22 cellular contexts compared by ENCODE assay signal in the genomic region with DNA sequence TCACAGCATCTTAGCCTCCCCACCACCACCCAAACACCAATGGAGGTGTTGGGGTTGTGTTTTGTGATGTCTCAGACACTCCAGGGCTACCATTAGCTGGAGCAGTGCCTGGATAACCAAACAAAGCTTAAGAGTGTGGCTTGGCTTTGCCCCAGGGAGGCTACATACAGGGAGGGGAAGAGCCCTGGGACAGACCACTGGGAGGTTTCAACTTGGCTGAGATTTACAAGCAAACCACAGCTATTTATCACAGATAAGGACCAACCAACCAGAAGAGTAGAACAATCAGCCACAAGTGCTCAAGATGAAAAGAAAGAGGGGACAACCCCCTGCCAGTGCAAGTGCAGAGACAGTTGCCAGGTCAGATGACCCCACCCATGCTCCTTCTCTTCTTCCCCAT. TPM values are rescaled to one million over a fixed set of nuclear protein-coding genes. Genes with fewer than 3 reads are reported as not detected.
A peak's percentile ranks its signal among the peaks of the same experiment; 100 is the strongest.
DNase-seq lines count a peak whose midpoint lies in the region; ATAC-seq and TF ChIP-seq lines count a peak whose summit lies in the region.
"Had no signal": no experiment of that assay in that cellular context is flagged by ENCODE, and none has a peak within 500 bp of the region (broad histone marks: within the 10 kb centered on the region; RNA-seq: fewer than 3 reads in every experiment).

No MANE protein-coding gene starts in this region.

- in situ Hi-C loops in astrocyte of the spinal cord (cut with HindIII; ENCODE audit: low sequenced_read_pairs): no loop called here

- ATAC-seq in HG03175 (IDR thresholded peaks at IDR 0.05; ENCODE audit: unreplicated experiment): no peak
- no peak for ATAC-seq in GM21825 (IDR thresholded peaks at IDR 0.05; ENCODE audit: unreplicated experiment)
- ATAC-seq: GM23338, HCT116, HepG2, K562, Panc1 had no signal

- TF ChIP-seq CTCF in astrocyte of the spinal cord (IDR thresholded peaks at IDR 0.05; ENCODE audit: low read depth, low read length): no peak

- DNase-seq in Daoy (ENCODE audit: low read depth): peak; percentile 80
- DNase-seq in RPMI7951 (ENCODE audit: low read depth): peak; percentile 51
- peak; percentile 85 for DNase-seq in astrocyte of the spinal cord (ENCODE audit: low read depth, low spot score)
- DNase-seq in renal cortical epithelial cell (ENCODE audit: low read depth): peak; percentile 0
- no peak for DNase-seq in stimulated activated CD4-positive, alpha-beta T cell treated with anti-CD3 and anti-CD28 coated beads, Interleukin-4, amount 100 ng/mL, for 24 hours
- DNase-seq: GDM1; NCI-H1105; NCI-H146; NCI-H2029; NCI-H2227 treated with DMSO at 0.1 percent for 48 hours; NCI-H510A treated with DMSO at 0.1 percent for 48 hours; NCI-H748 treated with DMSO at 0.1 percent for 48 hours; NK-92 treated with Interleukin-12 subunit alpha and Interleukin-12 subunit beta, amount 100 ng/mL, for 24 hours had no signal

- H3K4me3 ChIP-seq in astrocyte of the spinal cord (ENCODE audit: low read depth, low read length): no peak overlapping the region
- H3K4me3 ChIP-seq: GM23338, K562, SJSA1 had no signal

RNA-seq across cellular contexts. Expression of a gene that starts 24.1 kb away (rescaled TPM):
- total RNA-seq in Daoy (2014; rRNA removed; shearing (Covaris generic)): not detected in 2 replicates
- total RNA-seq in RPMI7951 (2014; rRNA removed; shearing (Covaris generic)): not detected in 2 replicates
- total RNA-seq in renal cortical epithelial cell: not detected in 2 replicates
- total RNA-seq: B cell, HepG2, K562, SJSA1 had no signal
